ENCODE assay signal across 1 cellular context in the genomic region with DNA sequence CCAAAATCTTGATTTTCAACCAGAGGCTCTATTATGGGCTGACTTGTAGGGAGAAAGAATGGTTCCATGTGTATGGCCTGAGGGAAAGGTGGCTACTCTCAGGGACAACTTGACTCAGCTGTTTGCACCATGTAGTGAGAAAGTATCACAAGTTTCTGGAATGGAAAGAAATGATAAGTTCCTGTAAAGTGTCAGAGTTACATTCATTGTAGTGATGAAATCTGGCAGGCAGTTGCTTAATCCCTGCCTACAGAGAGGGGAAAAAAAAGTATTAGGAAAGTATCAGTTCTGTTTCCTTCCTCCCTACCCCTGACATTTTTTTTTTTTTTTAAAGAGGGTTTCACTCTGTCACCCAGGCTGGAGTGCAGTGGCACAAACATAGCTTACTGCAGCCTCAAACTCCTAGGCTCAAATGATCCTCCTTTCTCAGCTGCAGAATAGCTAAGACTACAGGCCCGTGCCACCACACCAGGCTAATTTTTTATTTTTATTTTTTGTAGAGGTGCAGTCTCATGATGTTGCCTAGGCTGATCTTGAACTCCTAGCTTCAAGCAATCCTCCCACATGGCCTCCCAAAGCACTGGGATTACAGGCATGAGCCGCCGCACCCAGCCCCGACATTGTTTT.
TF ChIP-seq lines count a peak whose summit lies in the region.

No MANE protein-coding gene starts in this region.

TF ChIP-seq in liver, 16 proteins besides CTCF, POLR2A, EP300 and RAD21 (continued from another document):
- TF ChIP-seq MAX (IDR thresholded peaks at IDR 0.05) (peak; percentile 67), FOXA1 (IDR thresholded peaks at IDR 0.05) (peak; percentile 24), ATF3 (IDR thresholded peaks at IDR 0.05) (peak; percentile 93), HNF4G (IDR thresholded peaks at IDR 0.05) (no peak), REST (IDR thresholded peaks at IDR 0.05) (peak; percentile 36), RXRA (IDR thresholded peaks at IDR 0.05) (peak; percentile 46 to 66)
- TF ChIP-seq, protein P1, sequence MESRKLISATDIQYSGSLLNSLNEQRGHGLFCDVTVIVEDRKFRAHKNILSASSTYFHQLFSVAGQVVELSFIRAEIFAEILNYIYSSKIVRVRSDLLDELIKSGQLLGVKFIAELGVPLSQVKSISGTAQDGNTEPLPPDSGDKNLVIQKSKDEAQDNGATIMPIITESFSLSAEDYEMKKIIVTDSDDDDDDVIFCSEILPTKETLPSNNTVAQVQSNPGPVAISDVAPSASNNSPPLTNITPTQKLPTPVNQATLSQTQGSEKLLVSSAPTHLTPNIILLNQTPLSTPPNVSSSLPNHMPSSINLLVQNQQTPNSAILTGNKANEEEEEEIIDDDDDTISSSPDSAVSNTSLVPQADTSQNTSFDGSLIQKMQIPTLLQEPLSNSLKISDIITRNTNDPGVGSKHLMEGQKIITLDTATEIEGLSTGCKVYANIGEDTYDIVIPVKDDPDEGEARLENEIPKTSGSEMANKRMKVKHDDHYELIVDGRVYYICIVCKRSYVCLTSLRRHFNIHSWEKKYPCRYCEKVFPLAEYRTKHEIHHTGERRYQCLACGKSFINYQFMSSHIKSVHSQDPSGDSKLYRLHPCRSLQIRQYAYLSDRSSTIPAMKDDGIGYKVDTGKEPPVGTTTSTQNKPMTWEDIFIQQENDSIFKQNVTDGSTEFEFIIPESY (IDR thresholded peaks at IDR 0.05), result peak; percentile 68
